In the genomic region with DNA sequence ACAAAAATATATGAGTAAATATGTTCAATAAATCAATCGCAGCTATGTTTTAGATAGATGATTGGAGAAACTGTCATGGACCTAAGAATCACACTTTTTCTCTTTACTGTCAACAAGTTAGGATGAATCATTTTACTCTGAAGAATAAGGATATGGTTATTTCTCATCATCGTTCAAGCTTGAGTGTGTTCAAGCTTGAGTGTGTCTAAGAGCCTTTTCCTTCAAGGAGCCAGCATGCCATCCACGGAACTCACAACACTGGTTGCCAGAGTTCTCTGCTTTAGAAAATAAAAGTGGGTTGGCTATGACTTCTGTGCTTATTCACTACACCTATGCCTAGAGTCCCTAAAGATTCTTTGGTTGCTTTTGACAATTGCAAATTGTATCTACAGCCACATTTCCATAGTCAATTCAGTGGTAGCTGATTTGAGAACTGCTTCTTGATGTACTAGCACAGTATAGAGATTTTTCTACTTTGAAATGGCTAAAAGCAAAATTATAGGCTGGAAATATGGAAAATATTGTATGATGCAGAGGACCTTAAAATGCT, we compare ENCODE assay signal across 9 cellular contexts. TPM values are rescaled to one million over a fixed set of nuclear protein-coding genes. Genes with fewer than 3 reads are reported as not detected.
DNase-seq lines count a peak whose midpoint lies in the region; ATAC-seq and TF ChIP-seq lines count a peak whose summit lies in the region.
"Had no signal": no experiment of that assay in that cellular context is flagged by ENCODE, and none has a peak within 500 bp of the region (broad histone marks: within the 10 kb centered on the region; RNA-seq: fewer than 3 reads in every experiment).

No MANE protein-coding gene starts in this region.

- no peak for TF ChIP-seq CTCF in CD8-positive, alpha-beta T cell (IDR thresholded peaks at IDR 0.05)
- TF ChIP-seq CTCF in brain (conservative IDR thresholded peaks at IDR 0.05), result no peak
- no peak for TF ChIP-seq CTCF in neural progenitor cell (IDR thresholded peaks at IDR 0.05)

- no peaks in the 10 kb centered on the region for H4K20me1 ChIP-seq in neural progenitor cell (ENCODE audit: low read depth)

- ATAC-seq in CD8-positive, alpha-beta T cell, result no peak
- ATAC-seq in HG02798 (IDR thresholded peaks at IDR 0.05; ENCODE audit: poor library complexity, unreplicated experiment) (no peak), GM19351 (IDR thresholded peaks at IDR 0.05; ENCODE audit: unreplicated experiment) (no peak), HG02852 (IDR thresholded peaks at IDR 0.05; ENCODE audit: unreplicated experiment) (no peak), HG03354 (IDR thresholded peaks at IDR 0.05; ENCODE audit: poor library complexity, severe bottlenecking, unreplicated experiment) (no peak)

- H3K9me3 ChIP-seq in CD8-positive, alpha-beta T cell (ENCODE audit: low read length), result no peaks in the 10 kb centered on the region
- H3K9me3 ChIP-seq in HUES6 (ENCODE audit: control insufficient read depth, insufficient read depth, low read depth, low read length) (no peaks in the 10 kb centered on the region), neural progenitor cell (ENCODE audit: low read depth) (no peaks in the 10 kb centered on the region)
- H3K9me3 ChIP-seq: mucosa of descending colon had no signal

- no peaks in the 10 kb centered on the region for H3K36me3 ChIP-seq in CD8-positive, alpha-beta T cell (ENCODE audit: insufficient read depth, low read length)
- H3K36me3 ChIP-seq in HUES6 (ENCODE audit: control insufficient read depth, insufficient read depth, low read length), result no peaks in the 10 kb centered on the region
- H3K36me3 ChIP-seq in neural progenitor cell, result no peaks in the 10 kb centered on the region

- peak overlapping the region; percentile 89 for H3K4me3 Mint-ChIP-seq in CD8-positive, alpha-beta T cell
- H3K4me3 Mint-ChIP-seq in brain, result peak overlapping the region; percentile 28 to 90 (median 85)
- no peak overlapping the region for H3K4me3 Mint-ChIP-seq in neural progenitor cell

- peaks cover 10% of the 10 kb centered on the region for H3K4me1 Mint-ChIP-seq in CD8-positive, alpha-beta T cell (ENCODE audit: low read depth)
- H3K4me1 Mint-ChIP-seq in brain (peaks cover 36% of the 10 kb centered on the region), neural progenitor cell (peaks cover 13% of the 10 kb centered on the region)

- no peaks in the 10 kb centered on the region for H3K4me1 ChIP-seq in CD8-positive, alpha-beta T cell (ENCODE audit: insufficient read depth, low read length)
- H3K4me1 ChIP-seq in HUES6 (ENCODE audit: control insufficient read depth, insufficient read depth, low read length) (peaks cover 30% of the 10 kb centered on the region), neural progenitor cell (peaks cover 18% of the 10 kb centered on the region)

- no peak overlapping the region for H3K4me3 ChIP-seq in CD8-positive, alpha-beta T cell (ENCODE audit: low read depth, low read length)
- no peak overlapping the region for H3K4me3 ChIP-seq in HUES6 (ENCODE audit: low read depth, low read length)
- H3K4me3 ChIP-seq in neural progenitor cell, result peak overlapping the region; percentile 51
- H3K4me3 ChIP-seq: mucosa of descending colon had no signal

- no peaks in the 10 kb centered on the region for H3K27me3 Mint-ChIP-seq in CD8-positive, alpha-beta T cell (ENCODE audit: low read depth)
- H3K27me3 Mint-ChIP-seq in brain (no peaks in the 10 kb centered on the region), neural progenitor cell (ENCODE audit: insufficient read depth, low read depth) (peaks cover 12% of the 10 kb centered on the region)

- H2AFZ ChIP-seq in neural progenitor cell (replicated peaks), result peak overlapping the region; percentile 96

- H3K9ac ChIP-seq in HUES6 (ENCODE audit: low read length), result no peak overlapping the region
- no peak overlapping the region for H3K9ac ChIP-seq in neural progenitor cell

- intact Hi-C loops in CD8-positive, alpha-beta T cell (cut with DNase I, micrococcal nuclease), result loop anchor here (2.0 to 10.0 kb wide), 5 partner anchors 203 to 355 kb away; a partner anchor contains a TSS

- DNase-seq in CD8-positive, alpha-beta T cell, result no peak
- DNase-seq in neural progenitor cell (ENCODE audit: low spot score), result no peak

- no peaks in the 10 kb centered on the region for H3F3A ChIP-seq in neural progenitor cell (ENCODE audit: low read depth)

- no peak overlapping the region for H3K27ac ChIP-seq in CD8-positive, alpha-beta T cell (ENCODE audit: low read depth, low read length)
- H3K27ac ChIP-seq in HUES6 (ENCODE audit: low read depth, low read length) (peak overlapping the region; percentile 87; the same call in 1 of the 2 replicates), neural progenitor cell (no peak overlapping the region)

- no peaks in the 10 kb centered on the region for H3K36me3 Mint-ChIP-seq in CD8-positive, alpha-beta T cell
- H3K36me3 Mint-ChIP-seq in brain, result no peaks in the 10 kb centered on the region
- no peaks in the 10 kb centered on the region for H3K36me3 Mint-ChIP-seq in neural progenitor cell

- CTCF ChIA-PET in CD8-positive, alpha-beta T cell (lab: Charles Lee), result interaction anchor here (0.7 to 5.1 kb wide), 17 partner anchors 16 to 325 kb away, joined by 3 to 42 read pairs (median 8); a partner anchor contains a TSS

- no peaks in the 10 kb centered on the region for H3K27me3 ChIP-seq in CD8-positive, alpha-beta T cell (ENCODE audit: insufficient read depth, low read length)
- H3K27me3 ChIP-seq in HUES6 (ENCODE audit: control insufficient read depth, insufficient read depth, low read length) (no peaks in the 10 kb centered on the region), neural progenitor cell (no peaks in the 10 kb centered on the region)

- H3K9me3 Mint-ChIP-seq in CD8-positive, alpha-beta T cell, result no peaks in the 10 kb centered on the region
- H3K9me3 Mint-ChIP-seq in brain, result peaks cover 4 to 8% (median 5%) of the 10 kb centered on the region in 5 experiments
- peaks cover 4% of the 10 kb centered on the region for H3K9me3 Mint-ChIP-seq in neural progenitor cell

- peak overlapping the region; percentile 75 for H3K4me2 ChIP-seq in neural progenitor cell

- POLR2A ChIA-PET in CD8-positive, alpha-beta T cell (lab: Charles Lee), result interaction anchor here (1.8 kb wide), 1 partner anchor 150 kb away, joined by 10 read pairs; a partner anchor contains a TSS

- H3K27ac Mint-ChIP-seq in CD8-positive, alpha-beta T cell, result no peak overlapping the region
- H3K27ac Mint-ChIP-seq in brain, result peak overlapping the region; percentile 85 to 98 (median 95)
- no peak overlapping the region for H3K27ac Mint-ChIP-seq in neural progenitor cell

- H3K79me2 ChIP-seq in neural progenitor cell (ENCODE audit: low read depth), result no peaks in the 10 kb centered on the region

RNA-seq across cellular contexts. Expression of a gene that starts 58.1 kb away (rescaled TPM):
- not detected for total RNA-seq in CD8-positive, alpha-beta T cell
- not detected for polyA plus RNA-seq in brain (ENCODE audit: insufficient read depth, low read depth, low replicate concordance)
- not detected in 2 replicates for total RNA-seq in neural progenitor cell (ENCODE audit: low replicate concordance)

Comparison
In these comparisons a context has a peak if more than half of its experiments do, and no peak if none do; other contexts are left out.
1. H3K27ac Mint-ChIP-seq: peak in brain (5 of 5); none in CD8-positive, alpha-beta T cell (single experiment) and neural progenitor cell (single experiment).